Comparison of ENCODE assay signal across 17 cellular contexts in the genomic region with DNA sequence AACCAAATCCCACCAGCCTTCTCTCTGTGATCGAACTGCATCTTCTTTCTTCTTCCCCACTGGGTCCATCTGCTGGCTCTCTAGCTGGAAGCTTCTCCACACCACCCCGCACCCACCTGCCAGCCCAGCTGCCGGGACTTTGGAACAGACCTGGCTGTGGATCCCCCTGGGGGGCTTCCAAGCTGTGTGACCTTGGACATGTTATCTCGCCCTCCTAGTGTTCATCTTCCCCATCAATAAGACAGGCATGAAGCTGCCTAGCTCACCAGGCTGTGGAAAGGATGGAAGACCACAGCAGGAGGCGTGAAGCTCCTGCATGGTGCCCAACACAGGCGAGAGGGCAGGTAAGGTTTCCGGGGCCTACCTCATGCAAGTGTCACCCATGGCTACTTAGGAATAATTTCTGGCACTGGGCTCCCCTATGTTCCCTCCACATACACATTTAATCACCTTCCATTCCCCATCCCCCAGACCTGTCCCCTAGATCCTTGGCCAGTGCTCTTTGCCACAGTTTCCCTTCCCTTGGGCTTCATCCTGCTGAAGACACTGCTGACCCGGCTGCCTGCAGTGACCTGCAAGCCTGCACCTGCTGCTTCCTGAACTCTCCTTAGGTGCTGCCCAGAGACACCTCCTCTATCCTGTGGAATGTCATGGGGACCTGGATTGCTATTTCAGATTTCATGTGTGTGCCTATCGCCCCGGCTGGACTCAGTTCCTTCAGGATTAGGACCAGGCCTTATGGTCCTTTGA. TPM values are rescaled to one million over a fixed set of nuclear protein-coding genes. Genes with fewer than 3 reads are reported as not detected.
DNase-seq lines count a peak whose midpoint lies in the region; ATAC-seq and TF ChIP-seq lines count a peak whose summit lies in the region.
"Had no signal": no experiment of that assay in that cellular context is flagged by ENCODE, and none has a peak within 500 bp of the region (broad histone marks: within the 10 kb centered on the region; RNA-seq: fewer than 3 reads in every experiment).

No MANE protein-coding gene starts in this region.

- intact Hi-C loops in colonic mucosa (cut with DNase I): no loop called here

- H3K9ac ChIP-seq in colonic mucosa (ENCODE audit: low read depth in 2 of 2, low read length in 2 of 2) (no peak overlapping the region), parathyroid adenoma (no peak overlapping the region)

- H3K4me3 ChIP-seq in HEK293 (ENCODE audit: low read depth, low read length) (no peak overlapping the region), colonic mucosa (no peak overlapping the region), parathyroid adenoma (ENCODE audit: low read depth, low read length) (no peak overlapping the region)
- H3K4me3 ChIP-seq: lower lobe of right lung, psoas muscle had no signal

- peak overlapping the region; percentile 5 for H3K4me2 ChIP-seq in parathyroid adenoma (ENCODE audit: low read length)

- no peak overlapping the region for H2AFZ ChIP-seq in parathyroid adenoma

- POLR2A ChIA-PET in HEK293 (lab: Yijun Ruan, JAX): no interaction called here

- H3K9me3 ChIP-seq in HEK293 (ENCODE audit: control insufficient read depth, insufficient read depth, low read depth, low read length): no peaks in the 10 kb centered on the region
- H3K9me3 ChIP-seq in colonic mucosa: no peaks in the 10 kb centered on the region
- no peaks in the 10 kb centered on the region for H3K9me3 ChIP-seq in parathyroid adenoma (ENCODE audit: control insufficient read depth, low read length)
- H3K9me3 ChIP-seq: lower lobe of right lung, psoas muscle had no signal

- no peak for ATAC-seq in HG02870 (IDR thresholded peaks at IDR 0.05; ENCODE audit: unreplicated experiment)
- no peak for ATAC-seq in GM19452 (IDR thresholded peaks at IDR 0.05; ENCODE audit: unreplicated experiment)
- ATAC-seq in GM21717 (IDR thresholded peaks at IDR 0.05; ENCODE audit: unreplicated experiment): no peak
- ATAC-seq: lower lobe of right lung, psoas muscle, WTC11 had no signal

- DNase-seq in activated CD8-positive, alpha-beta memory T cell treated with anti-CD3 and anti-CD28 coated beads for 24 hours: peak; percentile 40
- DNase-seq in activated CD8-positive, alpha-beta memory T cell treated with anti-CD3 and anti-CD28 coated beads, Interleukin-2, amount 50 U/mL, for 4 hours: no peak
- peak; percentile 14 for DNase-seq in colonic mucosa
- DNase-seq: activated naive CD4-positive, alpha-beta T cell treated with anti-CD3 and anti-CD28 coated beads, Interleukin-2, amount 10 ng/mL, durations not matched to agents 7 days and 5 days; amygdala; H9; islet precursor cell; lower lobe of right lung; MV-4-11; NCI-H1694 had no signal

- no peaks in the 10 kb centered on the region for H3K79me2 ChIP-seq in parathyroid adenoma

- CTCF ChIA-PET in HEK293 (lab: Yijun Ruan, JAX): no interaction called here

- H3K36me3 ChIP-seq in HEK293 (ENCODE audit: control insufficient read depth in 2 of 2, insufficient read depth in 1 of 2, low read length in 2 of 2) (no peaks in the 10 kb centered on the region), colonic mucosa (no peaks in the 10 kb centered on the region), parathyroid adenoma (ENCODE audit: control insufficient read depth, insufficient read depth, low read length) (no peaks in the 10 kb centered on the region)
- H3K36me3 ChIP-seq: lower lobe of right lung had no signal

- H3K27ac ChIP-seq in HEK293 (ENCODE audit: extremely low read depth, low read depth, low read length) (no peak overlapping the region; the same call in 1 of the 2 replicates), colonic mucosa (no peak overlapping the region), parathyroid adenoma (no peak overlapping the region)
- H3K27ac ChIP-seq: lower lobe of right lung, psoas muscle had no signal

- H3K27me3 ChIP-seq in colonic mucosa (no peaks in the 10 kb centered on the region), parathyroid adenoma (ENCODE audit: control insufficient read depth, insufficient read depth, low read length) (no peaks in the 10 kb centered on the region)

- H3K4me1 ChIP-seq in HEK293 (ENCODE audit: control insufficient read depth, insufficient read depth, low read length): peaks cover 8% of the 10 kb centered on the region; the same call in 1 of the 2 replicates
- no peaks in the 10 kb centered on the region for H3K4me1 ChIP-seq in colonic mucosa
- no peaks in the 10 kb centered on the region for H3K4me1 ChIP-seq in parathyroid adenoma
- H3K4me1 ChIP-seq: psoas muscle had no signal

- no peak for TF ChIP-seq CTCF in HEK293 (tag by site-specific recombination; IDR thresholded peaks at IDR 0.05)
- TF ChIP-seq CTCF in colonic mucosa (IDR thresholded peaks at IDR 0.05): no peak
- TF ChIP-seq CTCF in parathyroid adenoma (IDR thresholded peaks at IDR 0.05): no peak

TF ChIP-seq in HEK293, 187 proteins besides CTCF, POLR2A, EP300 and RAD21:
- TF ChIP-seq ZNF138 (tag by site-specific recombination; IDR thresholded peaks at IDR 0.05; ENCODE audit: borderline replicate concordance) (no peak), KLF16 (tag by site-specific recombination; IDR thresholded peaks at IDR 0.05) (no peak), ZIC2 (tag by site-specific recombination; IDR thresholded peaks at IDR 0.05) (peak; percentile 81), ZFP69B (tag by site-specific recombination; IDR thresholded peaks at IDR 0.05) (no peak), FEZF1 (tag by site-specific recombination; IDR thresholded peaks at IDR 0.05) (no peak), ZNF843 (tag by site-specific recombination; IDR thresholded peaks at IDR 0.05) (no peak), SALL2 (tag by site-specific recombination; IDR thresholded peaks at IDR 0.05; ENCODE audit: borderline replicate concordance) (no peak)

RNA-seq across cellular contexts. Expression of a gene that starts 13.2 kb away (rescaled TPM):
- 10 to 100 TPM; 13.3 to 16.1 TPM for total RNA-seq in colonic mucosa

RNA-seq across cellular contexts. Expression of a gene that starts 43.1 kb away (rescaled TPM):
- 10 to 100 TPM; 10.2 to 15.1 TPM for total RNA-seq in colonic mucosa
